ENCODE assay signal across 22 cellular contexts in genomic region chr13:52954838-52955237, GRCh38.
DNase-seq lines count a peak whose midpoint lies in the region; ATAC-seq and TF ChIP-seq lines count a peak whose summit lies in the region.
"Had no signal": no experiment of that assay in that cellular context is flagged by ENCODE, and none has a peak within 500 bp of the region (broad histone marks: within the 10 kb centered on the region; RNA-seq: fewer than 3 reads in every experiment).

No MANE protein-coding gene starts in this region.

- H2AK5ac ChIP-seq in H9 (ENCODE audit: insufficient read length, low read length), result no peak overlapping the region

- H2AFZ ChIP-seq in H9 (ENCODE audit: low read length) (no peak overlapping the region), neural progenitor cell (replicated peaks) (no peak overlapping the region)
- H2AFZ ChIP-seq: GM23248 had no signal

- H4K8ac ChIP-seq in H9 (replicated peaks; ENCODE audit: insufficient read length, low read depth, low read length), result no peak overlapping the region

- peaks cover 0 to 2% (median 0%) of the 10 kb centered on the region in 3 experiments; a peak in 3 of 7 replicates for H3K36me3 Mint-ChIP-seq in H9 (ENCODE audit: insufficient read depth in 1 of 3, low read depth in 3 of 3)
- no peaks in the 10 kb centered on the region; the same call in 1 of the 2 replicates for H3K36me3 Mint-ChIP-seq in WTC11
- no peaks in the 10 kb centered on the region for H3K36me3 Mint-ChIP-seq in neural progenitor cell
- H3K36me3 Mint-ChIP-seq: CD4-positive, CD25-positive, alpha-beta regulatory T cell; T-cell had no signal

- no peak overlapping the region for H4K5ac ChIP-seq in H9 (ENCODE audit: insufficient read length, low read depth, low read length)

- H3K4me1 Mint-ChIP-seq in H9, result peaks cover 4 to 59% of the 10 kb centered on the region in 2 experiments
- peaks cover 74% of the 10 kb centered on the region for H3K4me1 Mint-ChIP-seq in WTC11
- H3K4me1 Mint-ChIP-seq in neural progenitor cell, result peaks cover 45% of the 10 kb centered on the region
- H3K4me1 Mint-ChIP-seq: CD4-positive, CD25-positive, alpha-beta regulatory T cell; T-cell had no signal

- no peak overlapping the region for H3K27ac ChIP-seq in H9 (ENCODE audit: insufficient read length, low read depth, low read length)
- H3K27ac ChIP-seq in iPS-20b (ENCODE audit: low read length), result no peak overlapping the region
- no peak overlapping the region for H3K27ac ChIP-seq in neural progenitor cell
- H3K27ac ChIP-seq in Peyer's patch, result no peak overlapping the region
- H3K27ac ChIP-seq: GM23248, SJCRH30 had no signal

- H3K4me1 ChIP-seq in H9 (ENCODE audit: insufficient read depth, low read length) (peaks cover 15% of the 10 kb centered on the region; the same call in 1 of the 2 replicates), iPS-20b (ENCODE audit: insufficient read depth, low read length) (peaks cover 38% of the 10 kb centered on the region), neural progenitor cell (peaks cover 23% of the 10 kb centered on the region), Peyer's patch (no peaks in the 10 kb centered on the region)
- H3K4me1 ChIP-seq: SJCRH30 had no signal

- H3K9ac ChIP-seq in H9 (ENCODE audit: extremely low read depth, insufficient read length, low read length), result no peak overlapping the region
- no peak overlapping the region for H3K9ac ChIP-seq in iPS-20b (ENCODE audit: low read depth, low read length)
- H3K9ac ChIP-seq in neural progenitor cell, result no peak overlapping the region
- H3K9ac ChIP-seq: GM23248 had no signal

- H3K4me3 ChIP-seq in iPS-20b (ENCODE audit: low read length), result peak overlapping the region; percentile 50
- no peak overlapping the region for H3K4me3 ChIP-seq in neural progenitor cell
- no peak overlapping the region for H3K4me3 ChIP-seq in Peyer's patch
- H3K4me3 ChIP-seq: GM23248, SJCRH30 had no signal

- H3K4me2 ChIP-seq in H9 (ENCODE audit: insufficient read depth, insufficient read length, low read length) (peak overlapping the region; percentile 55), neural progenitor cell (no peak overlapping the region)

- DNase-seq in H9 (peak; percentile 39), WTC11 (ENCODE audit: low spot score) (no peak), neural progenitor cell (ENCODE audit: low spot score) (no peak), Peyer's patch (no peak)
- no peak for DNase-seq in activated naive CD4-positive, alpha-beta T cell (lab: John Stamatoyannopoulos, UW)
- DNase-seq: CD4-positive, CD25-positive, alpha-beta regulatory T cell; DMS79; GM23248; KBM-7; MM.1S; NCI-H1048; NCI-H1417 treated with DMSO at 0.1 percent for 48 hours; NCI-H187; NCI-H2107; NCI-H345; NCI-H524; NCI-H774; NK-92 treated with Interleukin-12 subunit alpha and Interleukin-12 subunit beta, amount 100 ng/mL, for 24 hours; SJCRH30; T-cell had no signal

- H3K14ac ChIP-seq in H9 (ENCODE audit: insufficient read depth, low read length), result no peak overlapping the region

- no peak overlapping the region for H2BK120ac ChIP-seq in H9 (ENCODE audit: low read depth, low read length, poor library complexity, severe bottlenecking)

- no peak overlapping the region for H3K4ac ChIP-seq in H9 (ENCODE audit: low read depth, low read length)

- no peak overlapping the region for H3K23ac ChIP-seq in H9 (ENCODE audit: insufficient read length, low read depth, low read length)

- POLR2A ChIA-PET in WTC11 (lab: Charles Lee), result interaction anchor here (0.6 to 2.0 kb wide), 5 partner anchors 13 to 108 kb away, joined by 3 to 5 read pairs (median 3); partner anchors contain the start of gene PCDH8

- H3K9me3 ChIP-seq in H9 (ENCODE audit: control insufficient read depth, low read depth, low read length), result no peaks in the 10 kb centered on the region
- no peaks in the 10 kb centered on the region for H3K9me3 ChIP-seq in iPS-20b (ENCODE audit: insufficient read depth, low read depth, low read length)
- no peaks in the 10 kb centered on the region for H3K9me3 ChIP-seq in neural progenitor cell (ENCODE audit: low read depth)
- H3K9me3 ChIP-seq in Peyer's patch, result no peaks in the 10 kb centered on the region
- H3K9me3 ChIP-seq: SJCRH30 had no signal

- H2BK20ac ChIP-seq in H9 (ENCODE audit: low read depth, low read length, poor library complexity, severe bottlenecking), result no peak overlapping the region

- no peak overlapping the region for H2BK12ac ChIP-seq in H9 (ENCODE audit: insufficient read length, low read depth, low read length)

- H3K9me3 Mint-ChIP-seq in H9, result peaks cover 0 to 3% of the 10 kb centered on the region in 2 experiments; a peak in 2 of 5 replicates
- no peaks in the 10 kb centered on the region for H3K9me3 Mint-ChIP-seq in WTC11
- peaks cover 2% of the 10 kb centered on the region for H3K9me3 Mint-ChIP-seq in neural progenitor cell
- H3K9me3 Mint-ChIP-seq: T-cell had no signal

- no peak overlapping the region for H4K91ac ChIP-seq in H9 (ENCODE audit: insufficient read length, low read depth, low read length)

- peaks cover 18% of the 10 kb centered on the region for H3K27me3 Mint-ChIP-seq in H9 (ENCODE audit: low read depth)
- peaks cover 45% of the 10 kb centered on the region for H3K27me3 Mint-ChIP-seq in WTC11 (ENCODE audit: low read depth)
- peaks cover 8% of the 10 kb centered on the region for H3K27me3 Mint-ChIP-seq in neural progenitor cell (ENCODE audit: insufficient read depth, low read depth)
- H3K27me3 Mint-ChIP-seq: CD4-positive, CD25-positive, alpha-beta regulatory T cell had no signal

- no CpG with 5 or more reads among the region's 2 CpGs for WGBS in H9 (ENCODE audit: extremely low coverage, insufficient read length, low lambda C conversion rate)

- H3K79me2 ChIP-seq in H9 (ENCODE audit: insufficient read depth, low read length), result no peaks in the 10 kb centered on the region
- H3K79me2 ChIP-seq in neural progenitor cell (ENCODE audit: low read depth), result no peaks in the 10 kb centered on the region

- H4K20me1 ChIP-seq in H9 (ENCODE audit: control insufficient read depth, insufficient read depth, insufficient read length) (no peaks in the 10 kb centered on the region), neural progenitor cell (ENCODE audit: low read depth) (no peaks in the 10 kb centered on the region)

- TF ChIP-seq CTCF in H9 (conservative IDR thresholded peaks at IDR 0.05), result no peak
- TF ChIP-seq CTCF in WTC11 (IDR thresholded peaks at IDR 0.05), result no peak
- TF ChIP-seq CTCF in neural progenitor cell (IDR thresholded peaks at IDR 0.05), result no peak
- TF ChIP-seq CTCF in Peyer's patch (IDR thresholded peaks at IDR 0.05), result no peak

- H3T11ph ChIP-seq in H9 (ENCODE audit: low read length), result no peak overlapping the region

- H3K4me3 Mint-ChIP-seq in H9 (peak overlapping the region in 1 of 2 experiments; percentile 58; a peak in 2 of 5 replicates), WTC11 (peak overlapping the region; percentile 23), neural progenitor cell (peak overlapping the region; percentile 6)
- H3K4me3 Mint-ChIP-seq: CD4-positive, CD25-positive, alpha-beta regulatory T cell; T-cell had no signal

- ATAC-seq in WTC11, result peak; percentile 54
- no peak for ATAC-seq in GM21526 (IDR thresholded peaks at IDR 0.05; ENCODE audit: low FRiP score, unreplicated experiment)
- ATAC-seq: T-cell had no signal

- TF ChIP-seq POLR2A in Peyer's patch (IDR thresholded peaks at IDR 0.05), result no peak

- no peaks in the 10 kb centered on the region for H3K23me2 ChIP-seq in H9 (ENCODE audit: insufficient read length, low read depth, low read length, poor library complexity, severe bottlenecking)

- H3K18ac ChIP-seq in H9 (ENCODE audit: insufficient read length, low read depth, low read length), result no peak overlapping the region

- H2BK15ac ChIP-seq in H9 (ENCODE audit: low read depth, low read length), result no peak overlapping the region

- no peak overlapping the region for H2BK5ac ChIP-seq in H9 (ENCODE audit: insufficient read length, low read length)

- no peaks in the 10 kb centered on the region; the same call in 1 of the 2 replicates for H3K27me3 ChIP-seq in H9 (ENCODE audit: insufficient read depth, low read length)
- H3K27me3 ChIP-seq in iPS-20b (ENCODE audit: insufficient read depth, low read length), result 0 out of 2 replicates have a peak, but pooled peaks cover 5% of the 10 kb centered on the region
- H3K27me3 ChIP-seq in neural progenitor cell, result no peaks in the 10 kb centered on the region
- H3K27me3 ChIP-seq in Peyer's patch, result no peaks in the 10 kb centered on the region
- H3K27me3 ChIP-seq: SJCRH30 had no signal

- no peaks in the 10 kb centered on the region for H3K36me3 ChIP-seq in iPS-20b (ENCODE audit: insufficient read depth, low read depth, low read length)
- no peaks in the 10 kb centered on the region for H3K36me3 ChIP-seq in neural progenitor cell
- no peaks in the 10 kb centered on the region for H3K36me3 ChIP-seq in Peyer's patch
- H3K36me3 ChIP-seq: SJCRH30 had no signal

- H3F3A ChIP-seq in neural progenitor cell (ENCODE audit: low read depth), result peaks cover 30% of the 10 kb centered on the region

- CTCF ChIA-PET in WTC11 (lab: Charles Lee), result interaction anchor here (0.7 to 4.9 kb wide), 11 partner anchors 13 to 504 kb away, joined by 3 to 109 read pairs (median 6); partner anchors contain the start of gene PCDH8

- H3K27ac Mint-ChIP-seq in H9, result peak overlapping the region in 2 of 3 experiments; percentile 85 to 94; a peak in 4 of 7 replicates
- no peak overlapping the region for H3K27ac Mint-ChIP-seq in WTC11
- H3K27ac Mint-ChIP-seq in neural progenitor cell, result peak overlapping the region; percentile 7
- H3K27ac Mint-ChIP-seq: CD4-positive, CD25-positive, alpha-beta regulatory T cell; T-cell had no signal

- no peaks in the 10 kb centered on the region for H3K79me1 ChIP-seq in H9 (ENCODE audit: insufficient read depth, low read depth, low read length, poor library complexity, severe bottlenecking)

- no peak overlapping the region for H3K56ac ChIP-seq in H9 (ENCODE audit: insufficient read length, low read depth, low read length)

TF ChIP-seq in WTC11, 78 proteins besides CTCF, POLR2A, EP300 and RAD21:
- TF ChIP-seq NFATC4 (CRISPR knock-in tag; IDR thresholded peaks at IDR 0.05) (no peak), IRF2 (CRISPR knock-in tag; IDR thresholded peaks at IDR 0.05; ENCODE audit: borderline replicate concordance, low read depth) (no peak), ZNF416 (CRISPR knock-in tag; IDR thresholded peaks at IDR 0.05) (no peak)
